Comparison of ENCODE assay signal across 9 cellular contexts in genomic region chr18:13447621-13448020, GRCh38.
DNase-seq lines count a peak whose midpoint lies in the region; ATAC-seq, FAIRE-seq and TF ChIP-seq lines count a peak whose summit lies in the region.
"Had no signal": no experiment of that assay in that cellular context is flagged by ENCODE, and none has a peak within 500 bp of the region (broad histone marks: within the 10 kb centered on the region; RNA-seq: fewer than 3 reads in every experiment).

No MANE protein-coding gene starts in this region.

- H3K27ac ChIP-seq in A673 (ENCODE audit: low read depth, low read length, poor library complexity, severe bottlenecking) (no peak overlapping the region), astrocyte (ENCODE audit: low read depth, low read length) (peak overlapping the region; percentile 88)

- H3K4me1 ChIP-seq in A673 (ENCODE audit: insufficient read depth, low read length, poor library complexity, severe bottlenecking), result peaks cover 30% of the 10 kb centered on the region
- H3K4me1 ChIP-seq in astrocyte (ENCODE audit: insufficient read depth, low read length), result peaks cover 33% of the 10 kb centered on the region

- peaks cover 0 to 2% (median 0%) of the 10 kb centered on the region in 3 donors for H3K9me3 Mint-ChIP-seq in IgD-negative memory B cell
- peaks cover 3% of the 10 kb centered on the region for H3K9me3 Mint-ChIP-seq in astrocyte (ENCODE audit: unreplicated experiment)
- H3K9me3 Mint-ChIP-seq in activated CD8-positive, alpha-beta T cell treated with anti-CD3 and anti-CD28 coated beads, Interleukin-2, amount 10 ng/mL, durations not matched to agents 7 days and 5 days (ENCODE audit: insufficient read depth), result no peaks in the 10 kb centered on the region
- no peaks in the 10 kb centered on the region for H3K9me3 Mint-ChIP-seq in stimulated activated effector memory CD8-positive, alpha-beta T cell treated with anti-CD3 and anti-CD28 coated beads, Interleukin-12 subunit alpha, Interleukin-12 subunit beta, amount 100 ng/mL, for 72 hours

- POLR2A ChIA-PET in A673 (lab: Charles Lee; ENCODE audit: low non-redundant PET), result no interaction called here
- POLR2A ChIA-PET in activated CD8-positive, alpha-beta T cell treated with anti-CD3 and anti-CD28 coated beads, Interleukin-2, amount 10 ng/mL, durations not matched to agents 7 days and 5 days (lab: Charles Lee), result no interaction called here

- H3K4me3 ChIP-seq in A673 (ENCODE audit: low read depth, low read length, poor library complexity, severe bottlenecking) (peak overlapping the region; percentile 13), astrocyte (ENCODE audit: insufficient read depth, low read depth, low read length) (peak overlapping the region; percentile 22)

- H3K27me3 ChIP-seq in A673 (replicated peaks; ENCODE audit: insufficient read depth, low read depth, low read length, poor library complexity) (no peaks in the 10 kb centered on the region), astrocyte (ENCODE audit: insufficient read depth, low read length) (no peaks in the 10 kb centered on the region)

- H3K27me3 Mint-ChIP-seq in IgD-negative memory B cell (peaks cover 19% of the 10 kb centered on the region), astrocyte (ENCODE audit: low read depth, unreplicated experiment) (no peaks in the 10 kb centered on the region)
- H3K27me3 Mint-ChIP-seq in activated CD8-positive, alpha-beta T cell treated with anti-CD3 and anti-CD28 coated beads, Interleukin-2, amount 10 ng/mL, durations not matched to agents 7 days and 5 days (ENCODE audit: low read depth), result no peaks in the 10 kb centered on the region

- no peaks in the 10 kb centered on the region for H4K20me1 ChIP-seq in astrocyte (ENCODE audit: insufficient read depth, low read length)

- no peaks in the 10 kb centered on the region for H3K9me3 ChIP-seq in A673 (ENCODE audit: low read depth, low read length, poor library complexity, severe bottlenecking)
- no peaks in the 10 kb centered on the region for H3K9me3 ChIP-seq in astrocyte (ENCODE audit: insufficient read depth, low read depth, low read length)

- intact Hi-C loops in A673 (cut with micrococcal nuclease; ENCODE audit: unreplicated experiment), result loop anchor here (10.0 kb wide), 2 partner anchors 97 to 233 kb away; partner anchors contain the start of gene LDLRAD4

- peaks cover 3% of the 10 kb centered on the region for H3K36me3 Mint-ChIP-seq in IgD-negative memory B cell
- no peaks in the 10 kb centered on the region for H3K36me3 Mint-ChIP-seq in astrocyte (ENCODE audit: low read depth, unreplicated experiment)
- H3K36me3 Mint-ChIP-seq in activated CD8-positive, alpha-beta T cell treated with anti-CD3 and anti-CD28 coated beads, Interleukin-2, amount 10 ng/mL, durations not matched to agents 7 days and 5 days (ENCODE audit: low read depth), result no peaks in the 10 kb centered on the region
- no peaks in the 10 kb centered on the region for H3K36me3 Mint-ChIP-seq in stimulated activated effector memory CD8-positive, alpha-beta T cell treated with anti-CD3 and anti-CD28 coated beads, Interleukin-12 subunit alpha, Interleukin-12 subunit beta, amount 100 ng/mL, for 72 hours

- ATAC-seq in HG03354 (IDR thresholded peaks at IDR 0.05; ENCODE audit: poor library complexity, severe bottlenecking, unreplicated experiment) (no peak), HG03520 (IDR thresholded peaks at IDR 0.05; ENCODE audit: unreplicated experiment) (no peak)
- ATAC-seq in activated CD8-positive, alpha-beta T cell treated with anti-CD3 and anti-CD28 coated beads, Interleukin-2, amount 10 ng/mL, durations not matched to agents 7 days and 5 days, result no peak
- no peak for ATAC-seq in stimulated activated effector memory CD8-positive, alpha-beta T cell treated with anti-CD3 and anti-CD28 coated beads, Interleukin-12 subunit alpha, Interleukin-12 subunit beta, amount 100 ng/mL, for 72 hours

- peak overlapping the region; percentile 75 for H3K9ac ChIP-seq in astrocyte (ENCODE audit: low read length)

- DNase-seq in A673 (ENCODE audit: low spot score) (peak; percentile 89), astrocyte (ENCODE audit: low read depth) (peak; percentile 91), medulla oblongata (ENCODE audit: extremely low spot score) (peak; percentile 74)
- no peak for DNase-seq in activated CD8-positive, alpha-beta T cell treated with anti-CD3 and anti-CD28 coated beads, Interleukin-2, amount 10 ng/mL, durations not matched to agents 7 days and 5 days
- DNase-seq in stimulated activated effector memory CD8-positive, alpha-beta T cell treated with anti-CD3 and anti-CD28 coated beads, Interleukin-12 subunit alpha, Interleukin-12 subunit beta, amount 100 ng/mL, for 72 hours (ENCODE audit: low spot score in 2 of 2), result no peak
- DNase-seq: activated CD4-positive, CD25-positive, alpha-beta regulatory T cell had no signal

- H3K4me3 Mint-ChIP-seq in IgD-negative memory B cell, result peak overlapping the region in 3 of 4 donors; percentile 4 to 88 (median 14)
- H3K4me3 Mint-ChIP-seq in astrocyte (ENCODE audit: unreplicated experiment), result peak overlapping the region; percentile 70
- H3K4me3 Mint-ChIP-seq in activated CD8-positive, alpha-beta T cell treated with anti-CD3 and anti-CD28 coated beads, Interleukin-2, amount 10 ng/mL, durations not matched to agents 7 days and 5 days, result no peak overlapping the region
- no peak overlapping the region for H3K4me3 Mint-ChIP-seq in stimulated activated effector memory CD8-positive, alpha-beta T cell treated with anti-CD3 and anti-CD28 coated beads, Interleukin-12 subunit alpha, Interleukin-12 subunit beta, amount 100 ng/mL, for 72 hours

- H3K36me3 ChIP-seq in A673 (ENCODE audit: insufficient read depth, low read length, poor library complexity, severe bottlenecking) (no peaks in the 10 kb centered on the region), astrocyte (ENCODE audit: insufficient read depth, low read length) (no peaks in the 10 kb centered on the region)

- TF ChIP-seq CTCF in A673 (conservative IDR thresholded peaks at IDR 0.05; ENCODE audit: low read depth, low read length) (no peak), astrocyte (IDR thresholded peaks at IDR 0.05; ENCODE audit: insufficient read depth, low read depth, low read length) (no peak)

- H3K4me1 Mint-ChIP-seq in IgD-negative memory B cell (peaks cover 9 to 11% (median 10%) of the 10 kb centered on the region in 3 donors), astrocyte (ENCODE audit: low read depth, unreplicated experiment) (peaks cover 52% of the 10 kb centered on the region)
- peaks cover 33% of the 10 kb centered on the region for H3K4me1 Mint-ChIP-seq in activated CD8-positive, alpha-beta T cell treated with anti-CD3 and anti-CD28 coated beads, Interleukin-2, amount 10 ng/mL, durations not matched to agents 7 days and 5 days (ENCODE audit: low read depth)
- peaks cover 5% of the 10 kb centered on the region for H3K4me1 Mint-ChIP-seq in stimulated activated effector memory CD8-positive, alpha-beta T cell treated with anti-CD3 and anti-CD28 coated beads, Interleukin-12 subunit alpha, Interleukin-12 subunit beta, amount 100 ng/mL, for 72 hours

- H3K27ac Mint-ChIP-seq in IgD-negative memory B cell, result peak overlapping the region in 1 of 3 donors; percentile 7
- H3K27ac Mint-ChIP-seq in astrocyte (ENCODE audit: unreplicated experiment), result peak overlapping the region; percentile 100
- H3K27ac Mint-ChIP-seq in activated CD8-positive, alpha-beta T cell treated with anti-CD3 and anti-CD28 coated beads, Interleukin-2, amount 10 ng/mL, durations not matched to agents 7 days and 5 days, result no peak overlapping the region
- H3K27ac Mint-ChIP-seq in stimulated activated effector memory CD8-positive, alpha-beta T cell treated with anti-CD3 and anti-CD28 coated beads, Interleukin-12 subunit alpha, Interleukin-12 subunit beta, amount 100 ng/mL, for 72 hours, result no peak overlapping the region

- no TSS peak for BruUV-seq in A673 (replicated peaks; lab: Mats Ljungman, UMichigan)

- peak overlapping the region; percentile 41 for H2AFZ ChIP-seq in astrocyte (ENCODE audit: low read depth, low read length)

- CTCF ChIA-PET in A673 (lab: Charles Lee), result no interaction called here
- CTCF ChIA-PET in activated CD8-positive, alpha-beta T cell treated with anti-CD3 and anti-CD28 coated beads, Interleukin-2, amount 10 ng/mL, durations not matched to agents 7 days and 5 days (lab: Charles Lee), result interaction anchor here (1.4 kb wide), 1 partner anchor 9 kb away, joined by 5 read pairs; no protein-coding TSS in a partner anchor

- peak overlapping the region; percentile 79 for H3K4me2 ChIP-seq in astrocyte (ENCODE audit: low read length)

- no peaks in the 10 kb centered on the region for H3K79me2 ChIP-seq in astrocyte (ENCODE audit: insufficient read depth, low read length)

- peak; percentile 81 for FAIRE-seq in astrocyte (lab: Jason Lieb, UNC)

Comparison
In these comparisons a context has a peak if more than half of its experiments do, and no peak if none do; other contexts are left out.
1. DNase-seq: peak in A673 (single experiment), astrocyte (single experiment) and medulla oblongata (single experiment); none in activated CD8-positive, alpha-beta T cell treated with anti-CD3 and anti-CD28 coated beads, Interleukin-2, amount 10 ng/mL, durations not matched to agents 7 days and 5 days (single experiment) and stimulated activated effector memory CD8-positive, alpha-beta T cell treated with anti-CD3 and anti-CD28 coated beads, Interleukin-12 subunit alpha, Interleukin-12 subunit beta, amount 100 ng/mL, for 72 hours (0 of 2).
2. H3K4me3 Mint-ChIP-seq: peak in IgD-negative memory B cell (3 of 4) and astrocyte (single experiment); none in activated CD8-positive, alpha-beta T cell treated with anti-CD3 and anti-CD28 coated beads, Interleukin-2, amount 10 ng/mL, durations not matched to agents 7 days and 5 days (single experiment) and stimulated activated effector memory CD8-positive, alpha-beta T cell treated with anti-CD3 and anti-CD28 coated beads, Interleukin-12 subunit alpha, Interleukin-12 subunit beta, amount 100 ng/mL, for 72 hours (single experiment).